11 cellular contexts compared by ENCODE assay signal in the genomic region with DNA sequence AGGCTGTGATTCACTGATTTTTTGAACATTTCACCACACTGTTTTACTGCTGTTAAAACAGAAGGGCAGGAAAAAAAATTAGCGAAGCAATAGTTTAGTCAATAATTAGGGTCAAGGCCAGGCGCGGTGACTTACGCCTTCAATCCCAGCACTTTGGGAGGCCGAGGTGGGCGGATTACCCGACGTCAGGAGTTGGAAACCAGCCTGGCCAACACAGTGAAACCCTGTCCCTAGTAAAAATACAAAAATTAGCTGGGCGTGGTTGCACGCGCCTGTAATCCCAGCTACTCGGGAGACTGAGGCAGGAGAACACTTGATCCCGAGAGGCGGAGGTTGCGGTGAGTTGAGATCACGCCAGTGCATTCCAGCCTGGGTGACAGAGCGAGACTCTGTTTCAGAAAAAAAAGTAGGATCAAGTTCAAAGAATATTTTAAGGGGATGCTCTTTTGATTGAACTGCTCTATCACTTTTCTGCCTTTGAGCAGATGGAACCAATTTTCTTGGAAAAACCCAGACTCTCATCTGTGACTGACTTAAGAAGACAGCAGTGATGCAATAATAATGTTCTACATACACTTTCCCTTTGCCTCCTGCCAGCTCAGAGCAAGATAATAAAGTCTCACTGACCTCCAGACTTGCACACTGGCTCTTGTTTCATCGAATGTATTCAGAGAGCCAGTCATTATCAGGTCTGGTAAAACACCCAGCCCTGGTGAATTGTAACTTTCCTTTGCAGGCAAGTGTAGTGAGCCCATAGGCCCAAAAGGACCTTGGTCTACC. TPM values are rescaled to one million over a fixed set of nuclear protein-coding genes. Genes with fewer than 3 reads are reported as not detected.
DNase-seq lines count a peak whose midpoint lies in the region; ATAC-seq and TF ChIP-seq lines count a peak whose summit lies in the region.
"Had no signal": no experiment of that assay in that cellular context is flagged by ENCODE, and none has a peak within 500 bp of the region (broad histone marks: within the 10 kb centered on the region; RNA-seq: fewer than 3 reads in every experiment).

No MANE protein-coding gene starts in this region.

- no peak for TF ChIP-seq POLR2A in suprapubic skin (IDR thresholded peaks at IDR 0.05)

- no peaks in the 10 kb centered on the region for H3K9me3 ChIP-seq in suprapubic skin
- H3K9me3 ChIP-seq: sigmoid colon had no signal

- H3K9me3 Mint-ChIP-seq in activated T-cell treated with anti-CD3 and anti-CD28 coated beads, Interleukin-2, amount 50 U/mL, for 24 hours: no peaks in the 10 kb centered on the region

- H3K27me3 ChIP-seq in suprapubic skin: no peaks in the 10 kb centered on the region
- H3K27me3 ChIP-seq: sigmoid colon had no signal

- H3K27ac ChIP-seq in suprapubic skin: peak overlapping the region; percentile 61

- no peak for DNase-seq in activated T-cell treated with anti-CD3 and anti-CD28 coated beads, Interleukin-2, amount 50 U/mL, for 24 hours
- no peak for DNase-seq in activated T-cell treated with anti-CD3 and anti-CD28 coated beads for 4 hours
- no peak for DNase-seq in Right ventricle myocardium superior
- DNase-seq in suprapubic skin (ENCODE audit: low spot score in 2 of 2): peak in 1 of 2 donors; percentile 84
- DNase-seq in NCI-H128 (lab: John Stamatoyannopoulos, UW; ENCODE audit: unreplicated experiment): no peak
- no peak for DNase-seq in NCI-H82 (lab: John Stamatoyannopoulos, UW)
- DNase-seq: activated CD4-positive, alpha-beta T cell treated with anti-CD3 and anti-CD28 coated beads, Interleukin-2, amount 50 U/mL, for 1 hour; C1 segment of cervical spinal cord; sigmoid colon had no signal

- peaks cover 29% of the 10 kb centered on the region for H3K4me1 ChIP-seq in suprapubic skin

- H3K36me3 Mint-ChIP-seq in activated T-cell treated with anti-CD3 and anti-CD28 coated beads, Interleukin-2, amount 50 U/mL, for 24 hours (ENCODE audit: low read depth): peaks cover 28% of the 10 kb centered on the region

- 72% methylated on average over 18 of the region's 18 CpGs for WGBS in suprapubic skin

- intact Hi-C loops in Right ventricle myocardium superior (cut with DNase I): no loop called here

- no peak overlapping the region for H3K4me3 ChIP-seq in suprapubic skin

- ATAC-seq in SK-N-SH treated with all-trans-retinoic acid at 6 μM for 48 hours (peak; percentile 11; the same call in 1 of the 3 replicates), Right ventricle myocardium superior (ENCODE audit: poor library complexity) (peak; percentile 10), HG03432 (IDR thresholded peaks at IDR 0.05; ENCODE audit: unreplicated experiment) (no peak)

- no peak for TF ChIP-seq CTCF in suprapubic skin (IDR thresholded peaks at IDR 0.05)

- H3K27ac Mint-ChIP-seq in activated T-cell treated with anti-CD3 and anti-CD28 coated beads, Interleukin-2, amount 50 U/mL, for 24 hours: peak overlapping the region; percentile 19

- no peak for TF ChIP-seq EP300 in suprapubic skin (IDR thresholded peaks at IDR 0.05)

- peaks cover 3% of the 10 kb centered on the region for H3K27me3 Mint-ChIP-seq in activated T-cell treated with anti-CD3 and anti-CD28 coated beads, Interleukin-2, amount 50 U/mL, for 24 hours

- peaks cover 3% of the 10 kb centered on the region for H3K36me3 ChIP-seq in suprapubic skin
- H3K36me3 ChIP-seq: sigmoid colon had no signal

- H3K4me1 Mint-ChIP-seq in activated T-cell treated with anti-CD3 and anti-CD28 coated beads, Interleukin-2, amount 50 U/mL, for 24 hours (ENCODE audit: low read depth): peaks cover 30% of the 10 kb centered on the region

- peak overlapping the region; percentile 53 for H3K4me3 Mint-ChIP-seq in activated T-cell treated with anti-CD3 and anti-CD28 coated beads, Interleukin-2, amount 50 U/mL, for 24 hours

TF ChIP-seq in SK-N-SH treated with all-trans-retinoic acid at 6 μM for 48 hours, 23 proteins besides CTCF, POLR2A, EP300 and RAD21 (continues in another document):
- TF ChIP-seq, protein P1, sequence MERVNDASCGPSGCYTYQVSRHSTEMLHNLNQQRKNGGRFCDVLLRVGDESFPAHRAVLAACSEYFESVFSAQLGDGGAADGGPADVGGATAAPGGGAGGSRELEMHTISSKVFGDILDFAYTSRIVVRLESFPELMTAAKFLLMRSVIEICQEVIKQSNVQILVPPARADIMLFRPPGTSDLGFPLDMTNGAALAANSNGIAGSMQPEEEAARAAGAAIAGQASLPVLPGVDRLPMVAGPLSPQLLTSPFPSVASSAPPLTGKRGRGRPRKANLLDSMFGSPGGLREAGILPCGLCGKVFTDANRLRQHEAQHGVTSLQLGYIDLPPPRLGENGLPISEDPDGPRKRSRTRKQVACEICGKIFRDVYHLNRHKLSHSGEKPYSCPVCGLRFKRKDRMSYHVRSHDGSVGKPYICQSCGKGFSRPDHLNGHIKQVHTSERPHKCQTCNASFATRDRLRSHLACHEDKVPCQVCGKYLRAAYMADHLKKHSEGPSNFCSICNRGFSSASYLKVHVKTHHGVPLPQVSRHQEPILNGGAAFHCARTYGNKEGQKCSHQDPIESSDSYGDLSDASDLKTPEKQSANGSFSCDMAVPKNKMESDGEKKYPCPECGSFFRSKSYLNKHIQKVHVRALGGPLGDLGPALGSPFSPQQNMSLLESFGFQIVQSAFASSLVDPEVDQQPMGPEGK (CRISPR knock-in tag; IDR thresholded peaks at IDR 0.05; ENCODE audit: borderline replicate concordance): no peak
- TF ChIP-seq, protein P2, sequence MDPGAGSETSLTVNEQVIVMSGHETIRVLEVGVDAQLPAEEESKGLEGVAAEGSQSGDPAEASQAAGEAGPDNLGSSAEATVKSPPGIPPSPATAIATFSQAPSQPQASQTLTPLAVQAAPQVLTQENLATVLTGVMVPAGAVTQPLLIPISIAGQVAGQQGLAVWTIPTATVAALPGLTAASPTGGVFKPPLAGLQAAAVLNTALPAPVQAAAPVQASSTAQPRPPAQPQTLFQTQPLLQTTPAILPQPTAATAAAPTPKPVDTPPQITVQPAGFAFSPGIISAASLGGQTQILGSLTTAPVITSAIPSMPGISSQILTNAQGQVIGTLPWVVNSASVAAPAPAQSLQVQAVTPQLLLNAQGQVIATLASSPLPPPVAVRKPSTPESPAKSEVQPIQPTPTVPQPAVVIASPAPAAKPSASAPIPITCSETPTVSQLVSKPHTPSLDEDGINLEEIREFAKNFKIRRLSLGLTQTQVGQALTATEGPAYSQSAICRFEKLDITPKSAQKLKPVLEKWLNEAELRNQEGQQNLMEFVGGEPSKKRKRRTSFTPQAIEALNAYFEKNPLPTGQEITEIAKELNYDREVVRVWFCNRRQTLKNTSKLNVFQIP (CRISPR knock-in tag; IDR thresholded peaks at IDR 0.05; ENCODE audit: borderline replicate concordance, low read depth): no peak
- TF ChIP-seq TCF4 (CRISPR knock-in tag; IDR thresholded peaks at IDR 0.05; ENCODE audit: borderline replicate concordance) (no peak), PPARA (CRISPR knock-in tag; IDR thresholded peaks at IDR 0.05; ENCODE audit: borderline replicate concordance) (no peak), ZFP30 (CRISPR knock-in tag; IDR thresholded peaks at IDR 0.05) (no peak), ZFP3 (CRISPR knock-in tag; IDR thresholded peaks at IDR 0.05) (no peak), ZNF8 (CRISPR knock-in tag; IDR thresholded peaks at IDR 0.05) (no peak), TOX (CRISPR knock-in tag; IDR thresholded peaks at IDR 0.05; ENCODE audit: borderline replicate concordance) (no peak), ARNTL (CRISPR knock-in tag; IDR thresholded peaks at IDR 0.05; ENCODE audit: borderline replicate concordance, low read depth) (no peak), ZNF70 (CRISPR knock-in tag; IDR thresholded peaks at IDR 0.05) (no peak), GLIS3 (CRISPR knock-in tag; IDR thresholded peaks at IDR 0.05) (no peak), ZC3H10 (CRISPR knock-in tag; IDR thresholded peaks at IDR 0.05) (no peak), BACH2 (CRISPR knock-in tag; IDR thresholded peaks at IDR 0.05; ENCODE audit: borderline replicate concordance) (no peak)
- TF ChIP-seq, protein P3, sequence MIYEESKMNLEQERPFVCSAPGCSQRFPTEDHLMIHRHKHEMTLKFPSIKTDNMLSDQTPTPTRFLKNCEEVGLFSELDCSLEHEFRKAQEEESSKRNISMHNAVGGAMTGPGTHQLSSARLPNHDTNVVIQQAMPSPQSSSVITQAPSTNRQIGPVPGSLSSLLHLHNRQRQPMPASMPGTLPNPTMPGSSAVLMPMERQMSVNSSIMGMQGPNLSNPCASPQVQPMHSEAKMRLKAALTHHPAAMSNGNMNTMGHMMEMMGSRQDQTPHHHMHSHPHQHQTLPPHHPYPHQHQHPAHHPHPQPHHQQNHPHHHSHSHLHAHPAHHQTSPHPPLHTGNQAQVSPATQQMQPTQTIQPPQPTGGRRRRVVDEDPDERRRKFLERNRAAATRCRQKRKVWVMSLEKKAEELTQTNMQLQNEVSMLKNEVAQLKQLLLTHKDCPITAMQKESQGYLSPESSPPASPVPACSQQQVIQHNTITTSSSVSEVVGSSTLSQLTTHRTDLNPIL (CRISPR knock-in tag; IDR thresholded peaks at IDR 0.05; ENCODE audit: low read depth): no peak
- TF ChIP-seq, protein P4, sequence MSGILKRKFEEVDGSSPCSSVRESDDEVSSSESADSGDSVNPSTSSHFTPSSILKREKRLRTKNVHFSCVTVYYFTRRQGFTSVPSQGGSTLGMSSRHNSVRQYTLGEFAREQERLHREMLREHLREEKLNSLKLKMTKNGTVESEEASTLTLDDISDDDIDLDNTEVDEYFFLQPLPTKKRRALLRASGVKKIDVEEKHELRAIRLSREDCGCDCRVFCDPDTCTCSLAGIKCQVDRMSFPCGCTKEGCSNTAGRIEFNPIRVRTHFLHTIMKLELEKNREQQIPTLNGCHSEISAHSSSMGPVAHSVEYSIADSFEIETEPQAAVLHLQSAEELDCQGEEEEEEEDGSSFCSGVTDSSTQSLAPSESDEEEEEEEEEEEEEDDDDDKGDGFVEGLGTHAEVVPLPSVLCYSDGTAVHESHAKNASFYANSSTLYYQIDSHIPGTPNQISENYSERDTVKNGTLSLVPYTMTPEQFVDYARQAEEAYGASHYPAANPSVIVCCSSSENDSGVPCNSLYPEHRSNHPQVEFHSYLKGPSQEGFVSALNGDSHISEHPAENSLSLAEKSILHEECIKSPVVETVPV (CRISPR knock-in tag; IDR thresholded peaks at IDR 0.05): no peak

RNA-seq across cellular contexts. Expression of a gene that starts 1.6 kb away (rescaled TPM):
- total RNA-seq in Right ventricle myocardium superior: 96.6 TPM
- 100 to 1,000 TPM in 3 of 4 donors, 10 to 100 TPM in 1; 61.5 to 137 (median 118) TPM for total RNA-seq in suprapubic skin

RNA-seq across cellular contexts. Expression of a gene that starts 48.9 kb away (rescaled TPM):
- total RNA-seq in Right ventricle myocardium superior: 0.03 TPM
- under 1 TPM; 0.08 to 0.53 (median 0.23) TPM for total RNA-seq in suprapubic skin
